Comparison of ENCODE assay signal across 13 cellular contexts in genomic region chr2:5164806-5165525, GRCh38.
DNase-seq lines count a peak whose midpoint lies in the region; ATAC-seq and TF ChIP-seq lines count a peak whose summit lies in the region.
"Had no signal": no experiment of that assay in that cellular context is flagged by ENCODE, and none has a peak within 500 bp of the region (broad histone marks: within the 10 kb centered on the region; RNA-seq: fewer than 3 reads in every experiment).

No MANE protein-coding gene starts in this region.

- no peak overlapping the region for H3K4me3 Mint-ChIP-seq in type B pancreatic cell
- H3K4me3 Mint-ChIP-seq in glutamatergic neuron (ENCODE audit: unreplicated experiment), result no peak overlapping the region
- H3K4me3 Mint-ChIP-seq: activated naive CD4-positive, alpha-beta T cell treated with anti-CD3 and anti-CD28 coated beads for 36 hours had no signal

- H3K36me3 Mint-ChIP-seq in type B pancreatic cell (no peaks in the 10 kb centered on the region), glutamatergic neuron (ENCODE audit: unreplicated experiment) (peaks cover 10% of the 10 kb centered on the region)

- ATAC-seq in HG03442 (IDR thresholded peaks at IDR 0.05; ENCODE audit: unreplicated experiment), result no peak
- ATAC-seq: stimulated activated naive CD8-positive, alpha-beta T cell treated with anti-CD3 and anti-CD28 coated beads, Interleukin-15, Interleukin-2, amounts not matched to agents 100 U/mL and 50 U/mL, for 24 hours had no signal

- no peak overlapping the region for H3K4me3 ChIP-seq in choroid plexus epithelial cell (ENCODE audit: low read depth, low read length)
- H3K4me3 ChIP-seq: BLaER1 treated with 17β-estradiol and CSF1 and Interleukin-3, amounts not matched to agents 10 nM and 100 nM had no signal

- DNase-seq in AG08396 (ENCODE audit: low spot score) (peak; percentile 3), NCI-H2227 treated with DMSO at 0.1 percent for 48 hours (lab: John Stamatoyannopoulos, UW) (peak; percentile 88), choroid plexus epithelial cell (ENCODE audit: low read depth) (peak; percentile 79), kidney tubule cell (ENCODE audit: low spot score) (peak; percentile 78), type B pancreatic cell (ENCODE audit: extremely low spot score, unreplicated experiment) (no peak), glutamatergic neuron (no peak)
- DNase-seq in activated naive CD4-positive, alpha-beta T cell treated with Interleukin-2 at 50 U/mL for 16 hours, result no peak
- DNase-seq: activated CD8-positive, alpha-beta memory T cell treated with anti-CD3 and anti-CD28 coated beads for 24 hours; activated naive CD4-positive, alpha-beta T cell treated with anti-CD3 and anti-CD28 coated beads for 36 hours; kidney; stimulated activated naive CD8-positive, alpha-beta T cell treated with anti-CD3 and anti-CD28 coated beads, Interleukin-15, Interleukin-2, amounts not matched to agents 100 U/mL and 50 U/mL, for 24 hours had no signal

- TF ChIP-seq CTCF in choroid plexus epithelial cell (conservative IDR thresholded peaks at IDR 0.05; ENCODE audit: low read depth, low read length) (no peak), type B pancreatic cell (conservative IDR thresholded peaks at IDR 0.05) (no peak), glutamatergic neuron (IDR thresholded peaks at IDR 0.05; ENCODE audit: partially characterized antibody, unreplicated experiment) (no peak)

- no peak overlapping the region for H3K27ac Mint-ChIP-seq in type B pancreatic cell
- no peak overlapping the region for H3K27ac Mint-ChIP-seq in glutamatergic neuron (ENCODE audit: unreplicated experiment)
- H3K27ac Mint-ChIP-seq: activated naive CD4-positive, alpha-beta T cell treated with anti-CD3 and anti-CD28 coated beads for 36 hours had no signal

- H3K27me3 Mint-ChIP-seq in type B pancreatic cell (no peaks in the 10 kb centered on the region), glutamatergic neuron (ENCODE audit: unreplicated experiment) (no peaks in the 10 kb centered on the region)

- H3K4me1 Mint-ChIP-seq in type B pancreatic cell (ENCODE audit: unreplicated experiment) (no peaks in the 10 kb centered on the region), glutamatergic neuron (ENCODE audit: low read depth, unreplicated experiment) (no peaks in the 10 kb centered on the region)

- H3K9me3 Mint-ChIP-seq in type B pancreatic cell (no peaks in the 10 kb centered on the region), glutamatergic neuron (ENCODE audit: unreplicated experiment) (no peaks in the 10 kb centered on the region)
- H3K9me3 Mint-ChIP-seq: activated naive CD4-positive, alpha-beta T cell treated with anti-CD3 and anti-CD28 coated beads for 36 hours had no signal

Comparison
In these comparisons a context has a peak if more than half of its experiments do, and no peak if none do; other contexts are left out.
1. DNase-seq: peak in AG08396 (single experiment), NCI-H2227 treated with DMSO at 0.1 percent for 48 hours (single experiment), choroid plexus epithelial cell (single experiment) and kidney tubule cell (single experiment); none in activated naive CD4-positive, alpha-beta T cell treated with Interleukin-2 at 50 U/mL for 16 hours (single experiment), type B pancreatic cell (single experiment) and glutamatergic neuron (single experiment).